1 cellular context compared by ENCODE assay signal in the genomic region with DNA sequence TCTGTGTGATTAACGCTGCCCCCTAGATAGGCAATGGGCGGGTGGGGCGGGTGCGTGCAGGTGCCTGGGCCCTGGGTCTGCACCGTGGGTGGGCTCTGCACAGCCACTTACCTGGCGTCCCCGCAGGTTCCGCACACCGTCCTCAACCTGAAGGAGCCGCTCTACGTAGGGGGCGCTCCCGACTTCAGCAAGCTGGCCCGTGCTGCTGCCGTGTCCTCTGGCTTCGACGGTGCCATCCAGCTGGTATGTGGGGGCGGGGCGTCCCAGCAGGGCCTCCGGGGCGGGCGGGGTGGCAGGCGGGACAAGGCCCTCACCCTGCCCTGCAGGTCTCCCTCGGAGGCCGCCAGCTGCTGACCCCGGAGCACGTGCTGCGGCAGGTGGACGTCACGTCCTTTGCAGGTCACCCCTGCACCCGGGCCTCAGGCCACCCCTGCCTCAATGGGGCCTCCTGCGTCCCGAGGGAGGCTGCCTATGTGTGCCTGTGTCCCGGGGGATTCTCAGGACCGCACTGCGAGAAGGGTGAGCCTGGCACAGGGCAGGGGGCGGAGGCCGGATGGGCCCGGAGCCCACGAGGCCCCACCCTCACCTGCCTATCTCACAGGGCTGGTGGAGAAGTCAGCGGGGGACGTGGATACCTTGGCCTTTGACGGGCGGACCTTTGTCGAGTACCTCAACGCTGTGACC.
TF ChIP-seq lines count a peak whose summit lies in the region.

No MANE protein-coding gene starts in this region.

TF ChIP-seq in H1, 55 proteins besides CTCF, POLR2A, EP300 and RAD21:
- TF ChIP-seq TBP (IDR thresholded peaks at IDR 0.05; ENCODE audit: low read depth, low read length) (no peak), CHD1 (IDR thresholded peaks at IDR 0.05; ENCODE audit: low read depth, low read length) (no peak)
